15 cellular contexts compared by ENCODE assay signal in genomic region chr9:2169035-2169434, GRCh38.
DNase-seq lines count a peak whose midpoint lies in the region; ATAC-seq and TF ChIP-seq lines count a peak whose summit lies in the region.
"Had no signal": no experiment of that assay in that cellular context is flagged by ENCODE, and none has a peak within 500 bp of the region (broad histone marks: within the 10 kb centered on the region; RNA-seq: fewer than 3 reads in every experiment).

No MANE protein-coding gene starts in this region.

- peaks cover 5% of the 10 kb centered on the region for H3K4me1 Mint-ChIP-seq in T-helper 2 cell treated with Interferon-gamma antibody and Interleukin-4, amounts not matched to agents 5 μg/mL and 100 μg/mL, for 36 hours (ENCODE audit: low read depth)
- H3K4me1 Mint-ChIP-seq in WTC11, result peaks cover 16% of the 10 kb centered on the region
- peaks cover 6 to 7% of the 10 kb centered on the region in 2 donors for H3K4me1 Mint-ChIP-seq in stimulated activated naive B cell treated with anti-CD40 and anti-IgM and Interleukin-4, amounts not matched to agents 10 μg/mL and 1 μg/mL and 100 μg/mL, for 72 hours

- H3K9me3 ChIP-seq in right cardiac atrium (ENCODE audit: control insufficient read depth, low read length) (no peaks in the 10 kb centered on the region), vagina (no peaks in the 10 kb centered on the region)

- ATAC-seq in Right ventricle myocardium superior (ENCODE audit: poor library complexity) (peak; percentile 50), right cardiac atrium (no peak), WTC11 (no peak), HG03565 (IDR thresholded peaks at IDR 0.05; ENCODE audit: unreplicated experiment) (no peak)
- no peak for ATAC-seq in stimulated activated naive B cell treated with anti-CD40 and anti-IgM and Interleukin-4, amounts not matched to agents 10 μg/mL and 1 μg/mL and 100 μg/mL, for 72 hours (replicated peaks)

- CTCF ChIA-PET in WTC11 (lab: Charles Lee), result no interaction called here

- no peak overlapping the region for H3K4me3 ChIP-seq in right cardiac atrium (ENCODE audit: low read length)
- no peak overlapping the region for H3K4me3 ChIP-seq in vagina
- H3K4me3 ChIP-seq: BLaER1 had no signal

- no peak for TF ChIP-seq POLR2A in vagina (IDR thresholded peaks at IDR 0.05)

- H3K27me3 ChIP-seq in right cardiac atrium (ENCODE audit: control insufficient read depth, insufficient read depth), result no peaks in the 10 kb centered on the region
- no peaks in the 10 kb centered on the region for H3K27me3 ChIP-seq in vagina
- H3K27me3 ChIP-seq: BLaER1 had no signal

- WGBS in right cardiac atrium, result 83% methylated on average over 8 of the region's 8 CpGs

- no peaks in the 10 kb centered on the region for H3K27me3 Mint-ChIP-seq in T-helper 2 cell treated with Interferon-gamma antibody and Interleukin-4, amounts not matched to agents 5 μg/mL and 100 μg/mL, for 36 hours (ENCODE audit: low read depth)
- no peaks in the 10 kb centered on the region for H3K27me3 Mint-ChIP-seq in WTC11 (ENCODE audit: low read depth)
- H3K27me3 Mint-ChIP-seq in stimulated activated naive B cell treated with anti-CD40 and anti-IgM and Interleukin-4, amounts not matched to agents 10 μg/mL and 1 μg/mL and 100 μg/mL, for 72 hours, result no peaks in the 10 kb centered on the region

- peaks cover 3% of the 10 kb centered on the region for H3K4me1 ChIP-seq in right cardiac atrium (ENCODE audit: control insufficient read depth, insufficient read depth, low read length)
- no peaks in the 10 kb centered on the region for H3K4me1 ChIP-seq in vagina

- intact Hi-C loops in Right ventricle myocardium superior (cut with DNase I), result loop anchor here (10.0 kb wide), 1 partner anchor 66 kb away; no protein-coding TSS in a partner anchor
- intact Hi-C loops in right cardiac atrium (cut with DNase I), result no loop called here
- intact Hi-C loops in vagina (cut with DNase I), result no loop called here

- TF ChIP-seq CTCF in WTC11 (IDR thresholded peaks at IDR 0.05) (no peak), vagina (IDR thresholded peaks at IDR 0.05) (no peak)

- peaks cover 0 to 5% of the 10 kb centered on the region in 2 donors for H3K36me3 ChIP-seq in vagina

- no peaks in the 10 kb centered on the region for H3K9me3 Mint-ChIP-seq in T-helper 2 cell treated with Interferon-gamma antibody and Interleukin-4, amounts not matched to agents 5 μg/mL and 100 μg/mL, for 36 hours
- H3K9me3 Mint-ChIP-seq in WTC11, result no peaks in the 10 kb centered on the region
- no peaks in the 10 kb centered on the region for H3K9me3 Mint-ChIP-seq in stimulated activated naive B cell treated with anti-CD40 and anti-IgM and Interleukin-4, amounts not matched to agents 10 μg/mL and 1 μg/mL and 100 μg/mL, for 72 hours
- H3K9me3 Mint-ChIP-seq: HFFc6 had no signal

- H3K27ac ChIP-seq in right cardiac atrium (ENCODE audit: low read length) (no peak overlapping the region), vagina (no peak overlapping the region)
- H3K27ac ChIP-seq: 22Rv1, BLaER1, HL-60 had no signal

- peak overlapping the region; percentile 39 for H3K27ac Mint-ChIP-seq in T-helper 2 cell treated with Interferon-gamma antibody and Interleukin-4, amounts not matched to agents 5 μg/mL and 100 μg/mL, for 36 hours
- peak overlapping the region; percentile 15; the same call in 1 of the 2 replicates for H3K27ac Mint-ChIP-seq in WTC11
- H3K27ac Mint-ChIP-seq in stimulated activated naive B cell treated with anti-CD40 and anti-IgM and Interleukin-4, amounts not matched to agents 10 μg/mL and 1 μg/mL and 100 μg/mL, for 72 hours, result peak overlapping the region; percentile 16
- H3K27ac Mint-ChIP-seq: HFFc6 had no signal

- H3K4me3 Mint-ChIP-seq in T-helper 2 cell treated with Interferon-gamma antibody and Interleukin-4, amounts not matched to agents 5 μg/mL and 100 μg/mL, for 36 hours, result no peak overlapping the region
- H3K4me3 Mint-ChIP-seq in WTC11, result no peak overlapping the region
- H3K4me3 Mint-ChIP-seq in stimulated activated naive B cell treated with anti-CD40 and anti-IgM and Interleukin-4, amounts not matched to agents 10 μg/mL and 1 μg/mL and 100 μg/mL, for 72 hours, result no peak overlapping the region
- H3K4me3 Mint-ChIP-seq: HFFc6 had no signal

- POLR2A ChIA-PET in WTC11 (lab: Charles Lee), result no interaction called here

- no peak for DNase-seq in T-helper 2 cell treated with Interferon-gamma antibody and Interleukin-4, amounts not matched to agents 5 μg/mL and 100 μg/mL, for 36 hours (ENCODE audit: low spot score)
- DNase-seq in T-helper 2 cell (no peak), Right ventricle myocardium superior (no peak), right cardiac atrium (no peak), WTC11 (ENCODE audit: low spot score) (no peak), vagina (ENCODE audit: extremely low spot score in 2 of 2) (no peak)
- DNase-seq in stimulated activated naive B cell treated with anti-CD40 and anti-IgM and Interleukin-4, amounts not matched to agents 10 μg/mL and 1 μg/mL and 100 μg/mL, for 72 hours, result no peak
- DNase-seq: Calu3, DMS 273 treated with DMSO at 0.1 percent for 48 hours, HCEC 1CT, HFFc6 had no signal

- H3K36me3 Mint-ChIP-seq in T-helper 2 cell treated with Interferon-gamma antibody and Interleukin-4, amounts not matched to agents 5 μg/mL and 100 μg/mL, for 36 hours (ENCODE audit: low read depth), result peaks cover 59% of the 10 kb centered on the region
- H3K36me3 Mint-ChIP-seq in WTC11, result no peaks in the 10 kb centered on the region
- peaks cover 40 to 68% of the 10 kb centered on the region in 2 donors for H3K36me3 Mint-ChIP-seq in stimulated activated naive B cell treated with anti-CD40 and anti-IgM and Interleukin-4, amounts not matched to agents 10 μg/mL and 1 μg/mL and 100 μg/mL, for 72 hours

TF ChIP-seq in WTC11, 78 proteins besides CTCF, POLR2A, EP300 and RAD21:
- no peak for TF ChIP-seq MYBL2 (CRISPR knock-in tag; IDR thresholded peaks at IDR 0.05)
- no peak for TF ChIP-seq OVOL2 (CRISPR knock-in tag; IDR thresholded peaks at IDR 0.05; ENCODE audit: borderline replicate concordance)
- TF ChIP-seq ZBTB21 (CRISPR knock-in tag; IDR thresholded peaks at IDR 0.05; ENCODE audit: borderline replicate concordance), result no peak
- no peak for TF ChIP-seq MLX (CRISPR knock-in tag; IDR thresholded peaks at IDR 0.05)
- no peak for TF ChIP-seq AFF4 (CRISPR knock-in tag; IDR thresholded peaks at IDR 0.05; ENCODE audit: borderline replicate concordance)
- no peak for TF ChIP-seq SP1 (CRISPR knock-in tag; conservative IDR thresholded peaks at IDR 0.05)
- no peak for TF ChIP-seq TP53 (CRISPR knock-in tag; IDR thresholded peaks at IDR 0.05)
- no peak for TF ChIP-seq NFYB (CRISPR knock-in tag; conservative IDR thresholded peaks at IDR 0.05; ENCODE audit: low read depth)
- TF ChIP-seq RELA (CRISPR knock-in tag; IDR thresholded peaks at IDR 0.05; ENCODE audit: borderline replicate concordance), result no peak
